1 cellular context compared by ENCODE assay signal in genomic region chr15:35168464-35168863, GRCh38.
A peak's percentile ranks its signal among the peaks of the same experiment; 100 is the strongest.
TF ChIP-seq lines count a peak whose summit lies in the region.

No MANE protein-coding gene starts in this region.

TF ChIP-seq in K562, 482 proteins besides CTCF, POLR2A, EP300 and RAD21 (continued from another document):
- no peak for TF ChIP-seq PURB (CRISPR knock-in tag; IDR thresholded peaks at IDR 0.05; ENCODE audit: low read depth)
- no peak for TF ChIP-seq ZNF263 (CRISPR knock-in tag; IDR thresholded peaks at IDR 0.05; ENCODE audit: borderline replicate concordance)
- peak; percentile 42; the same call in 1 of the 2 replicates for TF ChIP-seq C11orf30 (IDR thresholded peaks at IDR 0.05; ENCODE audit: low read depth)
- 0 out of 2 replicates have a peak, but pooled peaks have one; percentile 43 for TF ChIP-seq JUN (IDR thresholded peaks at IDR 0.05; ENCODE audit: borderline replicate concordance, low read depth, low read length)
- TF ChIP-seq JUN (CRISPR knock-in tag; IDR thresholded peaks at IDR 0.05; ENCODE audit: borderline replicate concordance) = no peak
- TF ChIP-seq BCL6 (CRISPR knock-in tag; IDR thresholded peaks at IDR 0.05) = no peak
- TF ChIP-seq EHMT2 (IDR thresholded peaks at IDR 0.05) = 0 out of 2 replicates have a peak, but pooled peaks have one; percentile 12
- peak; percentile 55; the same call in 1 of the 2 replicates for TF ChIP-seq ARID1B (IDR thresholded peaks at IDR 0.05)
- peak; percentile 63 for TF ChIP-seq SMARCE1 (IDR thresholded peaks at IDR 0.05)
- no peak for TF ChIP-seq MAFG (tag; conservative IDR thresholded peaks at IDR 0.05)
- TF ChIP-seq NFE2 (IDR thresholded peaks at IDR 0.05; ENCODE audit: low read depth) = peak; percentile 27; the same call in 1 of the 2 replicates
- peak; percentile 67 for TF ChIP-seq SMARCA4 (IDR thresholded peaks at IDR 0.05)
- TF ChIP-seq TRIM28 (IDR thresholded peaks at IDR 0.05) = no peak
- TF ChIP-seq SRSF3 (IDR thresholded peaks at IDR 0.05; ENCODE audit: insufficient read depth, low read length) = no peak
- TF ChIP-seq DPF2 (IDR thresholded peaks at IDR 0.05) = peak; percentile 51
- TF ChIP-seq ARID3A (IDR thresholded peaks at IDR 0.05; ENCODE audit: borderline replicate concordance, low read depth, low read length) = peak; percentile 52; the same call in 1 of the 2 replicates
- peak; percentile 86 for TF ChIP-seq FOSL1 (tag; conservative IDR thresholded peaks at IDR 0.05)
- no peak for TF ChIP-seq E2F4 (CRISPR knock-in tag; IDR thresholded peaks at IDR 0.05; ENCODE audit: low read depth)
- TF ChIP-seq NFATC3 (IDR thresholded peaks at IDR 0.05) = 0 out of 2 replicates have a peak, but pooled peaks have one; percentile 30
- peak; percentile 59; the same call in 1 of the 2 replicates for TF ChIP-seq SMARCC2 (IDR thresholded peaks at IDR 0.05; ENCODE audit: low read depth)
- TF ChIP-seq TEAD4 (IDR thresholded peaks at IDR 0.05; ENCODE audit: low read length) = peak; percentile 32
- no peak for TF ChIP-seq TEAD4 (CRISPR knock-in tag; IDR thresholded peaks at IDR 0.05; ENCODE audit: borderline replicate concordance)
